In the genomic region with DNA sequence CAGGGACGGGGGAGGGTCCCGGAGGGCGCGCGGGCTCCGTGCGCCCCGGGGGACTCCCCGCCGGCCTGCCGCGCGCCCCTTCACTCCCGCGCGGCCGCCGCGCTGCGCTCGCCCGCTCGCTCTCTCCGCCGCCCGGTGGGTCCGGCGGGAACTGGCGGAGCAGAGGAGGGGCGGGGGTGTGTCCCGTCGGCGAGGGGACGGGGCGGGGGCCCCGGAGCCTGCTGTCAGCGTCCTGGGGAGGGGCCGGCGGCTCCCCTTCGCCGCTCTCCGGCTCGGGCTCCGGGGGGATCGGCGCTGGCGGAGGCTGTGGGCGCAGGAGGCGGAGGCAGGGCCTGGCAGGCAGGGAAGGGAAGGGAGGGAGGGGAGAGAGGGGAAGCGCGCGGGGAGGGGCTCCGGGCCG, we compare ENCODE assay signal across 8 cellular contexts. TPM values are rescaled to one million over a fixed set of nuclear protein-coding genes. Genes with fewer than 3 reads are reported as not detected.
DNase-seq lines count a peak whose midpoint lies in the region; ATAC-seq lines count a peak whose summit lies in the region.

A gene with protein sequence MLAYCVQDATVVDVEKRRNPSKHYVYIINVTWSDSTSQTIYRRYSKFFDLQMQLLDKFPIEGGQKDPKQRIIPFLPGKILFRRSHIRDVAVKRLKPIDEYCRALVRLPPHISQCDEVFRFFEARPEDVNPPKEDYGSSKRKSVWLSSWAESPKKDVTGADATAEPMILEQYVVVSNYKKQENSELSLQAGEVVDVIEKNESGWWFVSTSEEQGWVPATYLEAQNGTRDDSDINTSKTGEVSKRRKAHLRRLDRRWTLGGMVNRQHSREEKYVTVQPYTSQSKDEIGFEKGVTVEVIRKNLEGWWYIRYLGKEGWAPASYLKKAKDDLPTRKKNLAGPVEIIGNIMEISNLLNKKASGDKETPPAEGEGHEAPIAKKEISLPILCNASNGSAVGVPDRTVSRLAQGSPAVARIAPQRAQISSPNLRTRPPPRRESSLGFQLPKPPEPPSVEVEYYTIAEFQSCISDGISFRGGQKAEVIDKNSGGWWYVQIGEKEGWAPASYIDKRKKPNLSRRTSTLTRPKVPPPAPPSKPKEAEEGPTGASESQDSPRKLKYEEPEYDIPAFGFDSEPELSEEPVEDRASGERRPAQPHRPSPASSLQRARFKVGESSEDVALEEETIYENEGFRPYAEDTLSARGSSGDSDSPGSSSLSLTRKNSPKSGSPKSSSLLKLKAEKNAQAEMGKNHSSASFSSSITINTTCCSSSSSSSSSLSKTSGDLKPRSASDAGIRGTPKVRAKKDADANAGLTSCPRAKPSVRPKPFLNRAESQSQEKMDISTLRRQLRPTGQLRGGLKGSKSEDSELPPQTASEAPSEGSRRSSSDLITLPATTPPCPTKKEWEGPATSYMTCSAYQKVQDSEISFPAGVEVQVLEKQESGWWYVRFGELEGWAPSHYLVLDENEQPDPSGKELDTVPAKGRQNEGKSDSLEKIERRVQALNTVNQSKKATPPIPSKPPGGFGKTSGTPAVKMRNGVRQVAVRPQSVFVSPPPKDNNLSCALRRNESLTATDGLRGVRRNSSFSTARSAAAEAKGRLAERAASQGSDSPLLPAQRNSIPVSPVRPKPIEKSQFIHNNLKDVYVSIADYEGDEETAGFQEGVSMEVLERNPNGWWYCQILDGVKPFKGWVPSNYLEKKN (minus strand): TSS at position 153 of the 400 bp plus-strand sequence. CDS start 310 bp downstream, outside the sequence.

- H3K4me1 Mint-ChIP-seq in activated CD8-positive, alpha-beta memory T cell treated with anti-CD3 and anti-CD28 coated beads, Interleukin-2, amount 10 ng/mL, durations not matched to agents 7 days and 5 days, result peaks cover 9% of the 10 kb centered on the region
- H3K4me1 Mint-ChIP-seq in T-helper 2 cell treated with Interferon-gamma antibody and Interleukin-4, amounts not matched to agents 5 μg/mL and 100 μg/mL, for 36 hours (ENCODE audit: low read depth), result peaks cover 9% of the 10 kb centered on the region

- under 1% methylated on average over 54 of the region's 54 CpGs for whole genome bisulfite sequencing in thymus

- ATAC-seq in activated CD8-positive, alpha-beta memory T cell treated with anti-CD3 and anti-CD28 coated beads, Interleukin-2, amount 10 ng/mL, durations not matched to agents 7 days and 5 days, result peak; percentile 58
- no peak for ATAC-seq in GM19328 (IDR thresholded peaks at IDR 0.05; ENCODE audit: unreplicated experiment)

- peaks cover 30% of the 10 kb centered on the region for H3K27me3 ChIP-seq in thymus (ENCODE audit: control insufficient read depth, insufficient read depth)

- CTCF ChIA-PET in activated CD8-positive, alpha-beta memory T cell treated with anti-CD3 and anti-CD28 coated beads, Interleukin-2, amount 10 ng/mL, durations not matched to agents 7 days and 5 days (lab: Charles Lee), result interaction anchor here (0.9 to 8.9 kb wide), 13 partner anchors 8 to 169 kb away, joined by 3 to 144 read pairs (median 4); no protein-coding TSS in a partner anchor

- H3K27me3 Mint-ChIP-seq in activated CD8-positive, alpha-beta memory T cell treated with anti-CD3 and anti-CD28 coated beads, Interleukin-2, amount 10 ng/mL, durations not matched to agents 7 days and 5 days, result peaks cover 57% of the 10 kb centered on the region
- H3K27me3 Mint-ChIP-seq in T-helper 2 cell treated with Interferon-gamma antibody and Interleukin-4, amounts not matched to agents 5 μg/mL and 100 μg/mL, for 36 hours (ENCODE audit: low read depth), result peaks cover 72% of the 10 kb centered on the region

- H3K36me3 Mint-ChIP-seq in activated CD8-positive, alpha-beta memory T cell treated with anti-CD3 and anti-CD28 coated beads, Interleukin-2, amount 10 ng/mL, durations not matched to agents 7 days and 5 days, result no peaks in the 10 kb centered on the region
- H3K36me3 Mint-ChIP-seq in T-helper 2 cell treated with Interferon-gamma antibody and Interleukin-4, amounts not matched to agents 5 μg/mL and 100 μg/mL, for 36 hours (ENCODE audit: low read depth), result no peaks in the 10 kb centered on the region

- H3K4me3 Mint-ChIP-seq in activated CD8-positive, alpha-beta memory T cell treated with anti-CD3 and anti-CD28 coated beads, Interleukin-2, amount 10 ng/mL, durations not matched to agents 7 days and 5 days, result peak within 1 kb of the TSS; percentile 64
- H3K4me3 Mint-ChIP-seq in T-helper 2 cell treated with Interferon-gamma antibody and Interleukin-4, amounts not matched to agents 5 μg/mL and 100 μg/mL, for 36 hours, result peak within 1 kb of the TSS; percentile 83

- H3K27ac Mint-ChIP-seq in activated CD8-positive, alpha-beta memory T cell treated with anti-CD3 and anti-CD28 coated beads, Interleukin-2, amount 10 ng/mL, durations not matched to agents 7 days and 5 days, result no peak within 1 kb of the TSS
- no peak within 1 kb of the TSS for H3K27ac Mint-ChIP-seq in T-helper 2 cell treated with Interferon-gamma antibody and Interleukin-4, amounts not matched to agents 5 μg/mL and 100 μg/mL, for 36 hours

- H3K36me3 ChIP-seq in thymus (ENCODE audit: control insufficient read depth, insufficient read depth), result no peaks in the 10 kb centered on the region

- no peaks in the 10 kb centered on the region for H3K9me3 ChIP-seq in thymus (ENCODE audit: control insufficient read depth)

- DNase-seq in activated CD8-positive, alpha-beta memory T cell treated with anti-CD3 and anti-CD28 coated beads, Interleukin-2, amount 10 ng/mL, durations not matched to agents 7 days and 5 days, result no peak
- no peak for DNase-seq in activated CD8-positive, alpha-beta memory T cell treated with anti-CD3 and anti-CD28 coated beads for 24 hours
- DNase-seq in T-helper 2 cell treated with Interferon-gamma antibody and Interleukin-4, amounts not matched to agents 5 μg/mL and 100 μg/mL, for 36 hours (ENCODE audit: low spot score), result no peak
- DNase-seq in ecto neural progenitor cell (ENCODE audit: low spot score), result peak; percentile 77
- DNase-seq in medulla oblongata (ENCODE audit: extremely low spot score), result peak; percentile 26
- DNase-seq in cerebellar nuclear complex (lab: John Stamatoyannopoulos, UW), result no peak

- no peak within 1 kb of the TSS for H3K27ac ChIP-seq in thymus (ENCODE audit: low read depth)

- no peaks in the 10 kb centered on the region for H3K9me3 Mint-ChIP-seq in activated CD8-positive, alpha-beta memory T cell treated with anti-CD3 and anti-CD28 coated beads, Interleukin-2, amount 10 ng/mL, durations not matched to agents 7 days and 5 days (ENCODE audit: low read depth)
- H3K9me3 Mint-ChIP-seq in T-helper 2 cell treated with Interferon-gamma antibody and Interleukin-4, amounts not matched to agents 5 μg/mL and 100 μg/mL, for 36 hours, result no peaks in the 10 kb centered on the region

- no peaks in the 10 kb centered on the region for H3K4me1 ChIP-seq in thymus (ENCODE audit: control insufficient read depth, insufficient read depth, low read length)

- H3K4me3 ChIP-seq in thymus (ENCODE audit: low read length), result peak within 1 kb of the TSS; percentile 50

RNA-seq across cellular contexts. Expression of the gene that starts here (rescaled TPM):
- total RNA-seq in activated CD8-positive, alpha-beta memory T cell treated with anti-CD3 and anti-CD28 coated beads, Interleukin-2, amount 10 ng/mL, durations not matched to agents 7 days and 5 days, result 10 to 100 TPM; 12.4 to 14.5 TPM
- 9.5 TPM for polyA plus RNA-seq in thymus

Comparison
In these comparisons a context has a peak if more than half of its experiments do, and no peak if none do; other contexts are left out.
1. DNase-seq: peak in ecto neural progenitor cell (single experiment) and medulla oblongata (single experiment); none in activated CD8-positive, alpha-beta memory T cell treated with anti-CD3 and anti-CD28 coated beads, Interleukin-2, amount 10 ng/mL, durations not matched to agents 7 days and 5 days (single experiment), activated CD8-positive, alpha-beta memory T cell treated with anti-CD3 and anti-CD28 coated beads for 24 hours (single experiment), T-helper 2 cell treated with Interferon-gamma antibody and Interleukin-4, amounts not matched to agents 5 μg/mL and 100 μg/mL, for 36 hours (single experiment) and cerebellar nuclear complex (0 of 2).